In genomic region chr6:33247977-33248642, GRCh38 we compare ENCODE assay signal across 8 cellular contexts. TPM values are rescaled to one million over a fixed set of nuclear protein-coding genes. Genes with fewer than 3 reads are reported as not detected.
A peak's percentile ranks its signal among the peaks of the same experiment; 100 is the strongest.
DNase-seq lines count a peak whose midpoint lies in the region; ATAC-seq and TF ChIP-seq lines count a peak whose summit lies in the region.

No MANE protein-coding gene starts in this region.

- H3K36me3 ChIP-seq in HAP-1 (replicated peaks) = peaks cover 3% of the 10 kb centered on the region; the same call in 1 of the 2 replicates

- peak; percentile 72 for ATAC-seq in SK-N-SH treated with all-trans-retinoic acid at 6 μM for 48 hours
- peak; percentile 33 to 43 for ATAC-seq in activated naive CD4-positive, alpha-beta T cell treated with anti-CD3 and anti-CD28 coated beads, Interleukin-2, amount 50 U/mL, for 72 hours

- DNase-seq in Caki2 (ENCODE audit: low read depth) = peak; percentile 73
- DNase-seq in HAP-1 (ENCODE audit: low spot score in 2 of 2) = peak; percentile 85 to 96
- peak; percentile 70 for DNase-seq in NCI-H1105 treated with DMSO at 0.1 percent for 48 hours (lab: John Stamatoyannopoulos, UW)
- peak; percentile 85 to 95 for DNase-seq in activated naive CD4-positive, alpha-beta T cell treated with anti-CD3 and anti-CD28 coated beads, Interleukin-2, amount 50 U/mL, for 72 hours (ENCODE audit: low spot score in 2 of 2)
- DNase-seq in glomerular endothelial cell (ENCODE audit: extremely low read depth, low read depth, low spot score) = peak; percentile 48
- DNase-seq in occipital lobe (lab: John Stamatoyannopoulos, UW) = peak; percentile 70
- DNase-seq in superior temporal gyrus (ENCODE audit: extremely low spot score) = peak; percentile 97

- in situ Hi-C loops in Caki2 (cut with HindIII; ENCODE audit: low pct_unique_long_range_greater_than_20kb, low sequenced_read_pairs) (no loop called here), HAP-1 (cut with MboI; ENCODE audit: low sequenced_read_pairs) (loop anchor here (5.0 to 10.0 kb wide), 2 partner anchors 126 to 233 kb away; no protein-coding TSS in a partner anchor)

- peak overlapping the region; percentile 31 for H3K4me3 ChIP-seq in HAP-1

- H3K4me1 ChIP-seq in HAP-1 = peaks cover 16% of the 10 kb centered on the region

- peaks cover 26 to 31% of the 10 kb centered on the region in 2 donors for H3K36me3 Mint-ChIP-seq in activated naive CD4-positive, alpha-beta T cell treated with anti-CD3 and anti-CD28 coated beads, Interleukin-2, amount 50 U/mL, for 72 hours

- no peaks in the 10 kb centered on the region for H3K27me3 ChIP-seq in HAP-1 (ENCODE audit: low read depth)

- H3K9me3 ChIP-seq in HAP-1 = no peaks in the 10 kb centered on the region

- peak overlapping the region; percentile 97 to 98 for H3K27ac Mint-ChIP-seq in activated naive CD4-positive, alpha-beta T cell treated with anti-CD3 and anti-CD28 coated beads, Interleukin-2, amount 50 U/mL, for 72 hours

- no peaks in the 10 kb centered on the region for H3K9me3 Mint-ChIP-seq in activated naive CD4-positive, alpha-beta T cell treated with anti-CD3 and anti-CD28 coated beads, Interleukin-2, amount 50 U/mL, for 72 hours

TF ChIP-seq in SK-N-SH treated with all-trans-retinoic acid at 6 μM for 48 hours, 23 proteins besides CTCF, POLR2A, EP300 and RAD21:
- TF ChIP-seq TSHZ2 (CRISPR knock-in tag; IDR thresholded peaks at IDR 0.05) = no peak
- no peak for TF ChIP-seq BACH2 (CRISPR knock-in tag; IDR thresholded peaks at IDR 0.05; ENCODE audit: borderline replicate concordance)
- TF ChIP-seq TOX (CRISPR knock-in tag; IDR thresholded peaks at IDR 0.05; ENCODE audit: borderline replicate concordance) = no peak
- TF ChIP-seq CREB5 (CRISPR knock-in tag; IDR thresholded peaks at IDR 0.05; ENCODE audit: low read depth) = no peak
- no peak for TF ChIP-seq OSR1 (CRISPR knock-in tag; IDR thresholded peaks at IDR 0.05)
- TF ChIP-seq ZNF8 (CRISPR knock-in tag; IDR thresholded peaks at IDR 0.05) = no peak
- no peak for TF ChIP-seq TCF4 (CRISPR knock-in tag; IDR thresholded peaks at IDR 0.05; ENCODE audit: borderline replicate concordance)
- TF ChIP-seq, protein P1, sequence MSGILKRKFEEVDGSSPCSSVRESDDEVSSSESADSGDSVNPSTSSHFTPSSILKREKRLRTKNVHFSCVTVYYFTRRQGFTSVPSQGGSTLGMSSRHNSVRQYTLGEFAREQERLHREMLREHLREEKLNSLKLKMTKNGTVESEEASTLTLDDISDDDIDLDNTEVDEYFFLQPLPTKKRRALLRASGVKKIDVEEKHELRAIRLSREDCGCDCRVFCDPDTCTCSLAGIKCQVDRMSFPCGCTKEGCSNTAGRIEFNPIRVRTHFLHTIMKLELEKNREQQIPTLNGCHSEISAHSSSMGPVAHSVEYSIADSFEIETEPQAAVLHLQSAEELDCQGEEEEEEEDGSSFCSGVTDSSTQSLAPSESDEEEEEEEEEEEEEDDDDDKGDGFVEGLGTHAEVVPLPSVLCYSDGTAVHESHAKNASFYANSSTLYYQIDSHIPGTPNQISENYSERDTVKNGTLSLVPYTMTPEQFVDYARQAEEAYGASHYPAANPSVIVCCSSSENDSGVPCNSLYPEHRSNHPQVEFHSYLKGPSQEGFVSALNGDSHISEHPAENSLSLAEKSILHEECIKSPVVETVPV (CRISPR knock-in tag; IDR thresholded peaks at IDR 0.05) = no peak

RNA-seq across cellular contexts. Expression of gene VPS52, which starts 23.6 kb away (rescaled TPM):
- 21.1 and 27.6 TPM in 2 replicates for total RNA-seq in Caki2 (2014; rRNA removed; shearing (Covaris generic); ENCODE audit: low replicate concordance)
- 10 to 100 TPM; 39.0 to 62.8 TPM for total RNA-seq in activated naive CD4-positive, alpha-beta T cell treated with anti-CD3 and anti-CD28 coated beads, Interleukin-2, amount 50 U/mL, for 72 hours
- total RNA-seq in glomerular endothelial cell (29.6 and 34.5 TPM in 2 replicates), occipital lobe (35.1 TPM)

RNA-seq across cellular contexts. Expression of gene RPS18, which starts 23.8 kb away (rescaled TPM):
- total RNA-seq in Caki2 (2014; rRNA removed; shearing (Covaris generic); ENCODE audit: low replicate concordance) = 3,205 and 3,207 TPM in 2 replicates
- total RNA-seq in activated naive CD4-positive, alpha-beta T cell treated with anti-CD3 and anti-CD28 coated beads, Interleukin-2, amount 50 U/mL, for 72 hours = 1,000 to 10,000 TPM; 3,809 to 4,545 TPM
- total RNA-seq in glomerular endothelial cell (2,187 and 4,134 TPM in 2 replicates), occipital lobe (3,778 TPM)

RNA-seq across cellular contexts. Expression of gene B3GALT4, which starts 28.8 kb away (rescaled TPM):
- total RNA-seq in Caki2 (2014; rRNA removed; shearing (Covaris generic); ENCODE audit: low replicate concordance) = not detected in 2 replicates
- 1 to 10 TPM; 3.7 to 5.9 TPM for total RNA-seq in activated naive CD4-positive, alpha-beta T cell treated with anti-CD3 and anti-CD28 coated beads, Interleukin-2, amount 50 U/mL, for 72 hours
- total RNA-seq in glomerular endothelial cell (4.5 and 6.8 TPM in 2 replicates), occipital lobe (12.5 TPM)

RNA-seq across cellular contexts. Expression of gene RING1, which starts 39.8 kb away (rescaled TPM):
- total RNA-seq in Caki2 (2014; rRNA removed; shearing (Covaris generic); ENCODE audit: low replicate concordance) = 51.4 and 56.9 TPM in 2 replicates
- total RNA-seq in activated naive CD4-positive, alpha-beta T cell treated with anti-CD3 and anti-CD28 coated beads, Interleukin-2, amount 50 U/mL, for 72 hours = 10 to 100 TPM; 30.3 to 46.5 TPM
- total RNA-seq in glomerular endothelial cell (9.6 and 15.2 TPM in 2 replicates), occipital lobe (20.6 TPM)

RNA-seq across cellular contexts. Expression of gene WDR46, which starts 40.9 kb away (rescaled TPM):
- 92.5 and 98.2 TPM in 2 replicates for total RNA-seq in Caki2 (2014; rRNA removed; shearing (Covaris generic); ENCODE audit: low replicate concordance)
- 10 to 100 TPM; 73.7 to 81.5 TPM for total RNA-seq in activated naive CD4-positive, alpha-beta T cell treated with anti-CD3 and anti-CD28 coated beads, Interleukin-2, amount 50 U/mL, for 72 hours
- total RNA-seq in glomerular endothelial cell = 63.4 and 91.0 TPM in 2 replicates
- 42.6 TPM for total RNA-seq in occipital lobe

Comparison
In these comparisons a context has a peak if more than half of its experiments do, and no peak if none do; other contexts are left out.
1. Peak in every context shown above with its lines: DNase-seq, ATAC-seq and H3K4me3 ChIP-seq.